12 cellular contexts compared by ENCODE assay signal in genomic region chr7:152661479-152661878, GRCh38.
"Had no signal": no experiment of that assay in that cellular context is flagged by ENCODE, and none has a peak within 500 bp of the region (broad histone marks: within the 10 kb centered on the region; RNA-seq: fewer than 3 reads in every experiment).

No MANE protein-coding gene starts in this region.

- DNase-seq: activated CD8-positive, alpha-beta T cell treated with anti-CD3 and anti-CD28 coated beads for 36 hours; activated naive CD4-positive, alpha-beta T cell treated with anti-CD3 and anti-CD28 coated beads for 36 hours; dermis blood vessel endothelial cell; foreskin fibroblast; left lung; mesenchymal stem cell; pancreas; SHP77 treated with DMSO at 0.1 percent for 48 hours; small intestine; transverse colon had no signal

- H3K27me3 Mint-ChIP-seq: activated CD8-positive, alpha-beta T cell treated with anti-CD3 and anti-CD28 coated beads for 36 hours; activated T-helper 17 cell treated with anti-CD3 and anti-CD28 coated beads, Interleukin-2, amount 50 U/mL, for 72 hours had no signal

- H3K9me3 ChIP-seq: left lung, pancreas, transverse colon had no signal

- H3K4me1 Mint-ChIP-seq: activated T-helper 17 cell treated with anti-CD3 and anti-CD28 coated beads, Interleukin-2, amount 50 U/mL, for 72 hours; neural progenitor cell had no signal

- H3K4me1 ChIP-seq: left lung, neural progenitor cell, pancreas, transverse colon had no signal

- H3K4me2 ChIP-seq: neural progenitor cell had no signal

- H3K27ac Mint-ChIP-seq: activated CD8-positive, alpha-beta T cell treated with anti-CD3 and anti-CD28 coated beads for 36 hours; activated naive CD4-positive, alpha-beta T cell treated with anti-CD3 and anti-CD28 coated beads for 36 hours; activated T-helper 17 cell treated with anti-CD3 and anti-CD28 coated beads, Interleukin-2, amount 50 U/mL, for 72 hours; neural progenitor cell had no signal

- H2AFZ ChIP-seq: neural progenitor cell had no signal

- H3K36me3 ChIP-seq: left lung, pancreas, transverse colon had no signal

- H3K4me3 ChIP-seq: left lung, neural progenitor cell, pancreas, transverse colon had no signal

- H3K27me3 ChIP-seq: left lung, neural progenitor cell, pancreas, transverse colon had no signal

- ATAC-seq: activated CD8-positive, alpha-beta T cell treated with anti-CD3 and anti-CD28 coated beads for 36 hours; activated T-helper 17 cell treated with anti-CD3 and anti-CD28 coated beads, Interleukin-2, amount 50 U/mL, for 72 hours; left lung; pancreas had no signal

- H3K4me3 Mint-ChIP-seq: activated CD8-positive, alpha-beta T cell treated with anti-CD3 and anti-CD28 coated beads for 36 hours; activated naive CD4-positive, alpha-beta T cell treated with anti-CD3 and anti-CD28 coated beads for 36 hours; activated T-helper 17 cell treated with anti-CD3 and anti-CD28 coated beads, Interleukin-2, amount 50 U/mL, for 72 hours; neural progenitor cell had no signal

- H3K9me3 Mint-ChIP-seq: activated CD8-positive, alpha-beta T cell treated with anti-CD3 and anti-CD28 coated beads for 36 hours; activated naive CD4-positive, alpha-beta T cell treated with anti-CD3 and anti-CD28 coated beads for 36 hours; activated T-helper 17 cell treated with anti-CD3 and anti-CD28 coated beads, Interleukin-2, amount 50 U/mL, for 72 hours; neural progenitor cell had no signal

- H3K27ac ChIP-seq: left lung, neural progenitor cell, pancreas, transverse colon had no signal
